In genomic region chr11:47593492-47593933, GRCh38 we compare ENCODE assay signal across 14 cellular contexts. TPM values are rescaled to one million over a fixed set of nuclear protein-coding genes. Genes with fewer than 3 reads are reported as not detected.
DNase-seq lines count a peak whose midpoint lies in the region; ATAC-seq lines count a peak whose summit lies in the region.
"Had no signal": no experiment of that assay in that cellular context is flagged by ENCODE, and none has a peak within 500 bp of the region (broad histone marks: within the 10 kb centered on the region; RNA-seq: fewer than 3 reads in every experiment).

No MANE protein-coding gene starts in this region.

- no peak for ATAC-seq in HG03565 (IDR thresholded peaks at IDR 0.05; ENCODE audit: unreplicated experiment)

- DNase-seq in activated CD4-positive, alpha-beta T cell treated with anti-CD3 and anti-CD28 coated beads, Interleukin-2, amount 10 ng/mL, durations not matched to agents 24 days and 14 days: no peak
- DNase-seq in activated CD4-positive, alpha-beta T cell treated with anti-CD3 and anti-CD28 coated beads, Interleukin-2, amount 50 U/mL, for 48 hours: no peak
- DNase-seq in NK-92 (lab: John Stamatoyannopoulos, UW; ENCODE audit: unreplicated experiment) (no peak), NCI-H2081 treated with DMSO at 0.1 percent for 48 hours (lab: John Stamatoyannopoulos, UW) (no peak)
- DNase-seq: colonic mucosa, transverse colon had no signal

- H3K4me3 Mint-ChIP-seq in activated CD4-positive, alpha-beta T cell treated with anti-CD3 and anti-CD28 coated beads, Interleukin-2, amount 10 ng/mL, durations not matched to agents 24 days and 14 days: peak overlapping the region; percentile 30

- H3K36me3 ChIP-seq in iPS-15b (ENCODE audit: control insufficient read depth, insufficient read depth, low read length): no peaks in the 10 kb centered on the region
- H3K36me3 ChIP-seq in skeletal muscle satellite cell (ENCODE audit: insufficient read depth, low read length): no peaks in the 10 kb centered on the region
- H3K36me3 ChIP-seq: colonic mucosa, right atrium auricular region, transverse colon had no signal

- peak overlapping the region; percentile 60 for H3K4me2 ChIP-seq in skeletal muscle satellite cell (ENCODE audit: low read length)

- no peaks in the 10 kb centered on the region for H3K9me3 ChIP-seq in iPS-15b (ENCODE audit: control insufficient read depth, insufficient read depth, low read length)
- no peaks in the 10 kb centered on the region for H3K9me3 ChIP-seq in skeletal muscle satellite cell (replicated peaks; ENCODE audit: low read length)
- H3K9me3 ChIP-seq: colonic mucosa, right atrium auricular region, transverse colon had no signal

- no peak overlapping the region for H3K27ac Mint-ChIP-seq in activated CD4-positive, alpha-beta T cell treated with anti-CD3 and anti-CD28 coated beads, Interleukin-2, amount 10 ng/mL, durations not matched to agents 24 days and 14 days

- H3K9me3 Mint-ChIP-seq in activated CD4-positive, alpha-beta T cell treated with anti-CD3 and anti-CD28 coated beads, Interleukin-2, amount 10 ng/mL, durations not matched to agents 24 days and 14 days: no peaks in the 10 kb centered on the region

- H3K4me1 ChIP-seq in iPS-15b (ENCODE audit: control insufficient read depth, insufficient read depth, low read length): peaks cover 4% of the 10 kb centered on the region
- H3K4me1 ChIP-seq in skeletal muscle satellite cell (ENCODE audit: control insufficient read depth, insufficient read depth, low read length): peaks cover 6% of the 10 kb centered on the region
- H3K4me1 ChIP-seq: colonic mucosa had no signal

- H3K36me3 Mint-ChIP-seq in activated CD4-positive, alpha-beta T cell treated with anti-CD3 and anti-CD28 coated beads, Interleukin-2, amount 10 ng/mL, durations not matched to agents 24 days and 14 days (ENCODE audit: low read depth): no peaks in the 10 kb centered on the region

- H3K4me3 ChIP-seq in iPS-15b (ENCODE audit: low read depth, low read length) (peak overlapping the region; percentile 76), skeletal muscle satellite cell (ENCODE audit: low read length) (no peak overlapping the region)
- H3K4me3 ChIP-seq: colonic mucosa, lung had no signal

- peak overlapping the region; percentile 87 for H3K27ac ChIP-seq in angular gyrus (ENCODE audit: low read depth, low read length)
- H3K27ac ChIP-seq: colonic mucosa, right atrium auricular region, transverse colon had no signal

- peaks cover 31% of the 10 kb centered on the region for H3K27me3 Mint-ChIP-seq in activated CD4-positive, alpha-beta T cell treated with anti-CD3 and anti-CD28 coated beads, Interleukin-2, amount 10 ng/mL, durations not matched to agents 24 days and 14 days

- intact Hi-C loops in activated CD4-positive, alpha-beta T cell treated with anti-CD3 and anti-CD28 coated beads, Interleukin-2, amount 10 ng/mL, durations not matched to agents 24 days and 14 days (cut with micrococcal nuclease): no loop called here

- H3K9ac ChIP-seq in iPS-15b (ENCODE audit: low read depth, low read length) (peak overlapping the region; percentile 47), skeletal muscle satellite cell (ENCODE audit: low read depth, low read length) (no peak overlapping the region)

- H3K27me3 ChIP-seq in iPS-15b (ENCODE audit: control insufficient read depth, insufficient read depth, low read length) (peaks cover 46% of the 10 kb centered on the region), skeletal muscle satellite cell (ENCODE audit: control insufficient read depth, insufficient read depth, low read length) (peaks cover 59% of the 10 kb centered on the region)

- peaks cover 8% of the 10 kb centered on the region for H3K4me1 Mint-ChIP-seq in activated CD4-positive, alpha-beta T cell treated with anti-CD3 and anti-CD28 coated beads, Interleukin-2, amount 10 ng/mL, durations not matched to agents 24 days and 14 days

RNA-seq across cellular contexts. Expression of gene C1QTNF4, which starts 0.7 kb away (rescaled TPM):
- 0.19 TPM in 2 replicates for total RNA-seq in activated CD4-positive, alpha-beta T cell treated with anti-CD3 and anti-CD28 coated beads, Interleukin-2, amount 10 ng/mL, durations not matched to agents 24 days and 14 days
- total RNA-seq in skeletal muscle satellite cell (2012; rRNA removed): not detected in 2 replicates
- total RNA-seq: SK-MEL-5 had no signal

RNA-seq across cellular contexts. Expression of gene FAM180B, which starts 7.0 kb away (rescaled TPM):
- total RNA-seq in activated CD4-positive, alpha-beta T cell treated with anti-CD3 and anti-CD28 coated beads, Interleukin-2, amount 10 ng/mL, durations not matched to agents 24 days and 14 days: 0.19 and 0.28 TPM in 2 replicates
- under 0.01 and 0.44 TPM in 2 replicates for total RNA-seq in skeletal muscle satellite cell (2012; rRNA removed)
- total RNA-seq: colonic mucosa, frontal cortex had no signal

RNA-seq across cellular contexts. Expression of gene NDUFS3, which starts 14.6 kb away (rescaled TPM):
- total RNA-seq in activated CD4-positive, alpha-beta T cell treated with anti-CD3 and anti-CD28 coated beads, Interleukin-2, amount 10 ng/mL, durations not matched to agents 24 days and 14 days: 151 and 159 TPM in 2 replicates
- total RNA-seq in skeletal muscle satellite cell (2012; rRNA removed): 68.2 and 77.8 TPM in 2 replicates

RNA-seq across cellular contexts. Expression of gene KBTBD4, which starts 14.7 kb away (rescaled TPM):
- total RNA-seq in activated CD4-positive, alpha-beta T cell treated with anti-CD3 and anti-CD28 coated beads, Interleukin-2, amount 10 ng/mL, durations not matched to agents 24 days and 14 days: 16.4 and 16.7 TPM in 2 replicates
- total RNA-seq in skeletal muscle satellite cell (2012; rRNA removed): 18.0 and 21.0 TPM in 2 replicates

RNA-seq across cellular contexts. Expression of gene PTPMT1, which starts 28.1 kb away (rescaled TPM):
- 53.9 and 54.9 TPM in 2 replicates for total RNA-seq in activated CD4-positive, alpha-beta T cell treated with anti-CD3 and anti-CD28 coated beads, Interleukin-2, amount 10 ng/mL, durations not matched to agents 24 days and 14 days
- 63.6 and 83.1 TPM in 2 replicates for total RNA-seq in skeletal muscle satellite cell (2012; rRNA removed)
